ENCODE assay signal across 9 cellular contexts in genomic region chr11:65612691-65613090, GRCh38. TPM values are rescaled to one million over a fixed set of nuclear protein-coding genes. Genes with fewer than 3 reads are reported as not detected.
DNase-seq lines count a peak whose midpoint lies in the region; ATAC-seq and TF ChIP-seq lines count a peak whose summit lies in the region.
"Had no signal": no experiment of that assay in that cellular context is flagged by ENCODE, and none has a peak within 500 bp of the region (broad histone marks: within the 10 kb centered on the region; RNA-seq: fewer than 3 reads in every experiment).

No MANE protein-coding gene starts in this region.

- H3K9ac ChIP-seq in SU-DHL-6 (ENCODE audit: low read length) (no peak overlapping the region; the same call in 1 of the 2 replicates), fibroblast of lung (ENCODE audit: insufficient read depth, low read length) (no peak overlapping the region)

- DNase-seq in fibroblast of lung (ENCODE audit: low read depth in 2 of 2) (no peak), gastrocnemius medialis (no peak), GM20000 (ENCODE audit: low spot score) (no peak), GM19238 (ENCODE audit: insufficient read length, low spot score) (no peak), RPMI8226 (no peak)
- DNase-seq in activated CD8-positive, alpha-beta memory T cell treated with anti-CD3 and anti-CD28 coated beads for 24 hours: no peak
- DNase-seq: NCI-H510A had no signal

- H3K79me2 ChIP-seq in SU-DHL-6 (ENCODE audit: insufficient read depth, low read length): peaks cover 25% of the 10 kb centered on the region
- peaks cover 55% of the 10 kb centered on the region for H3K79me2 ChIP-seq in fibroblast of lung (ENCODE audit: control insufficient read depth, insufficient read depth, low read length)

- H3K4me1 ChIP-seq in fibroblast of lung (ENCODE audit: control insufficient read depth, extremely low read depth, insufficient read depth, low read length) (peaks cover 38% of the 10 kb centered on the region), gastrocnemius medialis (peaks cover 37 to 62% of the 10 kb centered on the region in 2 donors)

- no peaks in the 10 kb centered on the region for H3K9me3 ChIP-seq in SU-DHL-6 (ENCODE audit: insufficient read depth, low read length)
- no peaks in the 10 kb centered on the region for H3K9me3 ChIP-seq in fibroblast of lung (ENCODE audit: control insufficient read depth, insufficient read depth, low read depth, low read length)
- no peaks in the 10 kb centered on the region for H3K9me3 ChIP-seq in gastrocnemius medialis

- H2AFZ ChIP-seq in SU-DHL-6 (ENCODE audit: low read depth, low read length, severe bottlenecking) (no peak overlapping the region), fibroblast of lung (ENCODE audit: low read length) (no peak overlapping the region)

- peak overlapping the region; percentile 78 for H3K4me2 ChIP-seq in SU-DHL-6 (ENCODE audit: low read depth, low read length, poor library complexity, severe bottlenecking)
- peak overlapping the region; percentile 85 for H3K4me2 ChIP-seq in fibroblast of lung (ENCODE audit: extremely low read depth, insufficient read depth, low read length)

- no peaks in the 10 kb centered on the region for H3K9me2 ChIP-seq in SU-DHL-6 (replicated peaks; ENCODE audit: insufficient read depth, low read length)

- ATAC-seq in gastrocnemius medialis: no peak

- in situ Hi-C loops in gastrocnemius medialis (cut with MboI; ENCODE audit: low sequenced_read_pairs in 4 of 4): no loop called here

- TF ChIP-seq CTCF in SU-DHL-6 (IDR thresholded peaks at IDR 0.05; ENCODE audit: insufficient read depth, low read length, poor library complexity, severe bottlenecking) (no peak), fibroblast of lung (conservative IDR thresholded peaks at IDR 0.05 in 1 of 2, IDR thresholded peaks at IDR 0.05 in 1 of 2; ENCODE audit: low read depth in 1 of 2, low read length in 2 of 2) (no peak), gastrocnemius medialis (IDR thresholded peaks at IDR 0.05 in 4 of 5, conservative IDR thresholded peaks at IDR 0.05 in 1 of 5) (no peak), GM20000 (IDR thresholded peaks at IDR 0.05; ENCODE audit: extremely low read depth, missing control alignments) (no peak)

- H4K20me1 ChIP-seq in SU-DHL-6 (ENCODE audit: low read depth, low read length) (no peaks in the 10 kb centered on the region; the same call in 1 of the 2 replicates), fibroblast of lung (ENCODE audit: control insufficient read depth, extremely low read depth, insufficient read depth, low read length) (no peaks in the 10 kb centered on the region)

- H3K4me3 ChIP-seq in GM08714 (ENCODE audit: low read length): peak overlapping the region; percentile 85; the same call in 1 of the 2 replicates
- no peak overlapping the region for H3K4me3 ChIP-seq in SU-DHL-6 (ENCODE audit: insufficient read depth, low read length, poor library complexity, severe bottlenecking)
- peak overlapping the region; percentile 12 to 90 (median 28) for H3K4me3 ChIP-seq in fibroblast of lung (replicated peaks in 1 of 4; ENCODE audit: control extremely low read depth in 1 of 4, insufficient read depth in 1 of 4, low read depth in 3 of 4, low read length in 4 of 4)
- H3K4me3 ChIP-seq in gastrocnemius medialis: peak overlapping the region; percentile 60 to 82 (median 74)

- H3K36me3 ChIP-seq in SU-DHL-6 (ENCODE audit: low read length) (no peaks in the 10 kb centered on the region), fibroblast of lung (ENCODE audit: control insufficient read depth, insufficient read depth, low read length) (peaks cover 18% of the 10 kb centered on the region), gastrocnemius medialis (peaks cover 0 to 8% of the 10 kb centered on the region in 2 donors)

- no peak for TF ChIP-seq POLR2A in gastrocnemius medialis (IDR thresholded peaks at IDR 0.05)

- no peaks in the 10 kb centered on the region for H3F3A ChIP-seq in SU-DHL-6 (ENCODE audit: insufficient read depth)

- intact Hi-C loops in gastrocnemius medialis (cut with DNase I; ENCODE audit: low total_unique reads): no loop called here

- H3K27me3 ChIP-seq in SU-DHL-6 (ENCODE audit: low read length) (no peaks in the 10 kb centered on the region), fibroblast of lung (ENCODE audit: control insufficient read depth, insufficient read depth, low read length) (no peaks in the 10 kb centered on the region), gastrocnemius medialis (no peaks in the 10 kb centered on the region)

- H3K27ac ChIP-seq in SU-DHL-6 (ENCODE audit: low read depth, low read length) (no peak overlapping the region), fibroblast of lung (ENCODE audit: insufficient read depth, low read length) (no peak overlapping the region), gastrocnemius medialis (peak overlapping the region; percentile 82 to 93 (median 91))

RNA-seq across cellular contexts. Expression of gene MAP3K11, which starts 1.3 kb away (rescaled TPM):
- total RNA-seq in fibroblast of lung: 16.7 and 19.3 TPM in 2 replicates
- polyA plus RNA-seq in fibroblast of lung: 10.6 and 14.7 TPM in 2 replicates
- 20.2 and 31.5 TPM in 2 replicates for polyA plus RNA-seq in fibroblast of lung (2012)
- polyA minus RNA-seq in fibroblast of lung (ENCODE audit: low replicate concordance): 45.3 and 49.2 TPM in 2 replicates
- total RNA-seq in gastrocnemius medialis: 10 to 100 TPM in 3 of 4 donors, 1 to 10 TPM in 1; 10.0 to 13.8 (median 11.1) TPM

RNA-seq across cellular contexts. Expression of gene PCNX3, which starts 2.9 kb away (rescaled TPM):
- total RNA-seq in fibroblast of lung: 11.0 and 14.7 TPM in 2 replicates
- 8.0 and 14.5 TPM in 2 replicates for polyA plus RNA-seq in fibroblast of lung
- 16.1 and 25.3 TPM in 2 replicates for polyA plus RNA-seq in fibroblast of lung (2012)
- polyA minus RNA-seq in fibroblast of lung (ENCODE audit: low replicate concordance): 80.6 and 89.1 TPM in 2 replicates
- 10 to 100 TPM in 3 of 4 donors, 1 to 10 TPM in 1; 7.6 to 15.6 (median 13.1) TPM for total RNA-seq in gastrocnemius medialis

RNA-seq across cellular contexts. Expression of gene KCNK7, which starts 17.1 kb away (rescaled TPM):
- total RNA-seq in fibroblast of lung (under 0.01 TPM in 1 of 2 replicates, not detected in the other), gastrocnemius medialis (10 to 100 TPM in 1 of 4 donors, under 1 TPM in 1, not detected in 2; 0.39 to 18.6 TPM)
- not detected in 2 replicates for polyA plus RNA-seq in fibroblast of lung
- 0.10 TPM in 1 of 2 replicates, not detected in the other for polyA plus RNA-seq in fibroblast of lung (2012)
- not detected in 2 replicates for polyA minus RNA-seq in fibroblast of lung (ENCODE audit: low replicate concordance)

RNA-seq across cellular contexts. Expression of gene SIPA1, which starts 25.2 kb away (rescaled TPM):
- total RNA-seq in fibroblast of lung (13.6 and 32.5 TPM in 2 replicates), gastrocnemius medialis (10 to 100 TPM in 2 of 4 donors, 1 to 10 TPM in 2; 6.7 to 10.9 (median 10.0) TPM)
- polyA plus RNA-seq in fibroblast of lung: 7.8 and 15.4 TPM in 2 replicates
- 26.1 and 51.6 TPM in 2 replicates for polyA plus RNA-seq in fibroblast of lung (2012)
- polyA minus RNA-seq in fibroblast of lung (ENCODE audit: low replicate concordance): 62.6 and 96.0 TPM in 2 replicates

RNA-seq across cellular contexts. Expression of gene EHBP1L1, which starts 36.8 kb away (rescaled TPM):
- 46.5 and 53.5 TPM in 2 replicates for total RNA-seq in fibroblast of lung
- 12.4 and 12.8 TPM in 2 replicates for polyA plus RNA-seq in fibroblast of lung
- polyA plus RNA-seq in fibroblast of lung (2012): 33.0 and 39.0 TPM in 2 replicates
- 23.5 and 35.6 TPM in 2 replicates for polyA minus RNA-seq in fibroblast of lung (ENCODE audit: low replicate concordance)
- 100 to 1,000 TPM; 191 to 374 (median 250) TPM for total RNA-seq in gastrocnemius medialis

Comparison
In these comparisons a context has a peak if more than half of its experiments do, and no peak if none do; other contexts are left out.
1. H3K27ac ChIP-seq: peak in gastrocnemius medialis (4 of 4); none in SU-DHL-6 (single experiment) and fibroblast of lung (single experiment).